Comparison of ENCODE assay signal across 7 cellular contexts in the genomic region with DNA sequence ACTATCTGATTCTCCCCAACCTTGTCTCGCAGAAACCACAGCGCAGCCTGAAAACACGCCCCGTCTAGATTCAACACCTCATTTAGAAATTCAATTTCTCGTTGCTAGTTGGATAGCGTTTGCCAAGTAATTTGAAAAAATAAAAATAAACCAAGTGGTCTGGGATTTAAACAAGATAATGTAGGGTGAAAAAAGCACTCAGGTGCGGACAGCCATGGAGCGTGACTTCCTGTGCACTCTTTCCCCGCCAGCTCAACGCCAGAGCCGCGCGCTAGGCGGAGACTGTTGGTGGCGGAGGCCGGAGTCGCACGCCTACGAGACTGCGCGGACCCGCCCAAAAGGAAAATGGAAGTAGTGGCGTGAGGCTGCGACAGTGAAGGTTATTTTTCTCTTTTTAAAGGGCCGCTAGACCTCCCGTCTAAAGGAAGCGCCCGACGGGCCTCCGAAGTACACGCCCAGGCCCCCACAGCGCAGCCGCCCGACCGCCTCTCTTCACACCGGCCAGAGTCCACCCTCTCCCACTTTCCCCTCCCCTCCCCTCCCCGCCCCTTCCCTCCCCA. TPM values are rescaled to one million over a fixed set of nuclear protein-coding genes. Genes with fewer than 3 reads are reported as not detected.
DNase-seq lines count a peak whose midpoint lies in the region; ATAC-seq, FAIRE-seq and TF ChIP-seq lines count a peak whose summit lies in the region.

No MANE protein-coding gene starts in this region.

- ATAC-seq in HG02884 (IDR thresholded peaks at IDR 0.05; ENCODE audit: unreplicated experiment) (peak; percentile 78), WTC11 (peak; percentile 60), memory B cell (ENCODE audit: low read depth) (peak; percentile 69)
- peak; percentile 85 for ATAC-seq in stimulated activated naive CD8-positive, alpha-beta T cell treated with anti-CD3 and anti-CD28 coated beads, Interleukin-15, amount 100 ng/mL, for 72 hours

- DNase-seq in NCI-H2081 treated with DMSO at 0.1 percent for 48 hours (lab: John Stamatoyannopoulos, UW) (peak; percentile 94), WTC11 (ENCODE audit: low spot score) (no peak), memory B cell (ENCODE audit: low spot score in 2 of 2) (peak; percentile 79 to 89)
- peak in 1 of 2 donors; percentile 95 for DNase-seq in stimulated activated naive CD8-positive, alpha-beta T cell treated with anti-CD3 and anti-CD28 coated beads, Interleukin-15, amount 100 ng/mL, for 72 hours

- H3K36me3 Mint-ChIP-seq in WTC11, result peaks cover 16% of the 10 kb centered on the region
- peaks cover 4% of the 10 kb centered on the region for H3K36me3 Mint-ChIP-seq in memory B cell

- H3K27me3 Mint-ChIP-seq in WTC11 (ENCODE audit: low read depth), result no peaks in the 10 kb centered on the region
- H3K27me3 Mint-ChIP-seq in memory B cell, result no peaks in the 10 kb centered on the region
- H3K27me3 Mint-ChIP-seq in stimulated activated naive CD8-positive, alpha-beta T cell treated with anti-CD3 and anti-CD28 coated beads, Interleukin-15, amount 100 ng/mL, for 72 hours, result no peaks in the 10 kb centered on the region

- peaks cover 18% of the 10 kb centered on the region for H3K9me3 Mint-ChIP-seq in WTC11
- H3K9me3 Mint-ChIP-seq in memory B cell, result no peaks in the 10 kb centered on the region
- no peaks in the 10 kb centered on the region for H3K9me3 Mint-ChIP-seq in stimulated activated naive CD8-positive, alpha-beta T cell treated with anti-CD3 and anti-CD28 coated beads, Interleukin-15, amount 100 ng/mL, for 72 hours

- peak; percentile 78 for TF ChIP-seq POLR2A in GM18526 (IDR thresholded peaks at IDR 0.05; ENCODE audit: extremely low read depth, insufficient read length)

- H3K4me1 Mint-ChIP-seq in WTC11 (peaks cover 29% of the 10 kb centered on the region), memory B cell (peaks cover 9% of the 10 kb centered on the region)
- peaks cover 32% of the 10 kb centered on the region for H3K4me1 Mint-ChIP-seq in stimulated activated naive CD8-positive, alpha-beta T cell treated with anti-CD3 and anti-CD28 coated beads, Interleukin-15, amount 100 ng/mL, for 72 hours

- H3K27ac Mint-ChIP-seq in WTC11 (peak overlapping the region; percentile 100), memory B cell (peak overlapping the region; percentile 94)
- H3K27ac Mint-ChIP-seq in stimulated activated naive CD8-positive, alpha-beta T cell treated with anti-CD3 and anti-CD28 coated beads, Interleukin-15, amount 100 ng/mL, for 72 hours, result peak overlapping the region; percentile 99

- H3K4me3 Mint-ChIP-seq in WTC11 (peak overlapping the region; percentile 99), memory B cell (peak overlapping the region; percentile 84)
- H3K4me3 Mint-ChIP-seq in stimulated activated naive CD8-positive, alpha-beta T cell treated with anti-CD3 and anti-CD28 coated beads, Interleukin-15, amount 100 ng/mL, for 72 hours, result peak overlapping the region; percentile 95 to 97

- POLR2A ChIA-PET in WTC11 (lab: Charles Lee), result interaction anchor here (1.0 kb wide), 1 partner anchor 211 kb away, joined by 3 read pairs; no protein-coding TSS in a partner anchor

- TF ChIP-seq CTCF in WTC11 (IDR thresholded peaks at IDR 0.05), result no peak

- CTCF ChIA-PET in WTC11 (lab: Charles Lee), result interaction anchor here (0.9 to 1.7 kb wide), 3 partner anchors 20 to 467 kb away, joined by 3 to 9 read pairs (median 3); no protein-coding TSS in a partner anchor

- FAIRE-seq in colon (lab: Jason Lieb, UNC), result peak; percentile 77

TF ChIP-seq in WTC11, 78 proteins besides CTCF, POLR2A, EP300 and RAD21 (continues in another document):
- TF ChIP-seq OVOL2 (CRISPR knock-in tag; IDR thresholded peaks at IDR 0.05; ENCODE audit: borderline replicate concordance) (peak; percentile 37; the same call in 1 of the 2 replicates), SMAD3 (CRISPR knock-in tag; IDR thresholded peaks at IDR 0.05; ENCODE audit: borderline replicate concordance) (no peak), RELA (CRISPR knock-in tag; IDR thresholded peaks at IDR 0.05; ENCODE audit: borderline replicate concordance) (no peak), ELF4 (CRISPR knock-in tag; IDR thresholded peaks at IDR 0.05; ENCODE audit: low read depth) (no peak), MXD4 (CRISPR knock-in tag; IDR thresholded peaks at IDR 0.05; ENCODE audit: borderline replicate concordance) (no peak), NFYB (CRISPR knock-in tag; conservative IDR thresholded peaks at IDR 0.05; ENCODE audit: low read depth) (no peak), JUN (CRISPR knock-in tag; IDR thresholded peaks at IDR 0.05) (no peak), TEAD4 (CRISPR knock-in tag; IDR thresholded peaks at IDR 0.05) (no peak), ZNF121 (CRISPR knock-in tag; IDR thresholded peaks at IDR 0.05) (0 out of 2 replicates have a peak, but pooled peaks have one; percentile 4), ZNF423 (CRISPR knock-in tag; IDR thresholded peaks at IDR 0.05) (no peak), ZNF263 (CRISPR knock-in tag; IDR thresholded peaks at IDR 0.05; ENCODE audit: low read depth) (no peak), GRHL2 (CRISPR knock-in tag; IDR thresholded peaks at IDR 0.05; ENCODE audit: insufficient replicate concordance, severe bottlenecking) (no peak), ZNF232 (CRISPR knock-in tag; IDR thresholded peaks at IDR 0.05) (0 out of 2 replicates have a peak, but pooled peaks have one; percentile 31), TP53 (CRISPR knock-in tag; IDR thresholded peaks at IDR 0.05) (no peak), TEAD1 (CRISPR knock-in tag; IDR thresholded peaks at IDR 0.05) (no peak), GTF2I (CRISPR knock-in tag; conservative IDR thresholded peaks at IDR 0.05) (no peak), ESRRA (CRISPR knock-in tag; IDR thresholded peaks at IDR 0.05; ENCODE audit: borderline replicate concordance) (no peak), SP1 (CRISPR knock-in tag; conservative IDR thresholded peaks at IDR 0.05) (no peak), JAZF1 (CRISPR knock-in tag; IDR thresholded peaks at IDR 0.05) (no peak), IRF2 (CRISPR knock-in tag; IDR thresholded peaks at IDR 0.05; ENCODE audit: borderline replicate concordance, low read depth) (no peak)
- TF ChIP-seq, protein P1, sequence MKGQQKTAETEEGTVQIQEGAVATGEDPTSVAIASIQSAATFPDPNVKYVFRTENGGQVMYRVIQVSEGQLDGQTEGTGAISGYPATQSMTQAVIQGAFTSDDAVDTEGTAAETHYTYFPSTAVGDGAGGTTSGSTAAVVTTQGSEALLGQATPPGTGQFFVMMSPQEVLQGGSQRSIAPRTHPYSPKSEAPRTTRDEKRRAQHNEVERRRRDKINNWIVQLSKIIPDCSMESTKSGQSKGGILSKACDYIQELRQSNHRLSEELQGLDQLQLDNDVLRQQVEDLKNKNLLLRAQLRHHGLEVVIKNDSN (CRISPR knock-in tag; IDR thresholded peaks at IDR 0.05), result no peak
- TF ChIP-seq, protein P2, sequence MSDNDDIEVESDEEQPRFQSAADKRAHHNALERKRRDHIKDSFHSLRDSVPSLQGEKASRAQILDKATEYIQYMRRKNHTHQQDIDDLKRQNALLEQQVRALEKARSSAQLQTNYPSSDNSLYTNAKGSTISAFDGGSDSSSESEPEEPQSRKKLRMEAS (CRISPR knock-in tag; IDR thresholded peaks at IDR 0.05), result peak; percentile 12; the same call in 1 of the 2 replicates
- TF ChIP-seq, protein P3, sequence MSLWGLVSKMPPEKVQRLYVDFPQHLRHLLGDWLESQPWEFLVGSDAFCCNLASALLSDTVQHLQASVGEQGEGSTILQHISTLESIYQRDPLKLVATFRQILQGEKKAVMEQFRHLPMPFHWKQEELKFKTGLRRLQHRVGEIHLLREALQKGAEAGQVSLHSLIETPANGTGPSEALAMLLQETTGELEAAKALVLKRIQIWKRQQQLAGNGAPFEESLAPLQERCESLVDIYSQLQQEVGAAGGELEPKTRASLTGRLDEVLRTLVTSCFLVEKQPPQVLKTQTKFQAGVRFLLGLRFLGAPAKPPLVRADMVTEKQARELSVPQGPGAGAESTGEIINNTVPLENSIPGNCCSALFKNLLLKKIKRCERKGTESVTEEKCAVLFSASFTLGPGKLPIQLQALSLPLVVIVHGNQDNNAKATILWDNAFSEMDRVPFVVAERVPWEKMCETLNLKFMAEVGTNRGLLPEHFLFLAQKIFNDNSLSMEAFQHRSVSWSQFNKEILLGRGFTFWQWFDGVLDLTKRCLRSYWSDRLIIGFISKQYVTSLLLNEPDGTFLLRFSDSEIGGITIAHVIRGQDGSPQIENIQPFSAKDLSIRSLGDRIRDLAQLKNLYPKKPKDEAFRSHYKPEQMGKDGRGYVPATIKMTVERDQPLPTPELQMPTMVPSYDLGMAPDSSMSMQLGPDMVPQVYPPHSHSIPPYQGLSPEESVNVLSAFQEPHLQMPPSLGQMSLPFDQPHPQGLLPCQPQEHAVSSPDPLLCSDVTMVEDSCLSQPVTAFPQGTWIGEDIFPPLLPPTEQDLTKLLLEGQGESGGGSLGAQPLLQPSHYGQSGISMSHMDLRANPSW (CRISPR knock-in tag; conservative IDR thresholded peaks at IDR 0.05; ENCODE audit: low read depth), result no peak
- TF ChIP-seq, protein P4, sequence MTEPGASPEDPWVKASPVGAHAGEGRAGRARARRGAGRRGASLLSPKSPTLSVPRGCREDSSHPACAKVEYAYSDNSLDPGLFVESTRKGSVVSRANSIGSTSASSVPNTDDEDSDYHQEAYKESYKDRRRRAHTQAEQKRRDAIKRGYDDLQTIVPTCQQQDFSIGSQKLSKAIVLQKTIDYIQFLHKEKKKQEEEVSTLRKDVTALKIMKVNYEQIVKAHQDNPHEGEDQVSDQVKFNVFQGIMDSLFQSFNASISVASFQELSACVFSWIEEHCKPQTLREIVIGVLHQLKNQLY (CRISPR knock-in tag; IDR thresholded peaks at IDR 0.05), result no peak

RNA-seq across cellular contexts. Expression of a gene that starts 0.6 kb away (rescaled TPM):
- total RNA-seq in WTC11 (2021), result 38.1 to 42.3 TPM (median 39.2 TPM) in 3 replicates
